ENCODE assay signal across 8 cellular contexts in genomic region chr12:98516184-98516873, GRCh38. TPM values are rescaled to one million over a fixed set of nuclear protein-coding genes. Genes with fewer than 3 reads are reported as not detected.
A peak's percentile ranks its signal among the peaks of the same experiment; 100 is the strongest.
DNase-seq lines count a peak whose midpoint lies in the region; ATAC-seq and TF ChIP-seq lines count a peak whose summit lies in the region.

No MANE protein-coding gene starts in this region.

- H3K36me3 Mint-ChIP-seq in T-helper 2 cell treated with Interferon-gamma antibody and Interleukin-4, amounts not matched to agents 5 μg/mL and 100 μg/mL, for 36 hours (ENCODE audit: low read depth) = peaks cover 50% of the 10 kb centered on the region

- H3K4me3 Mint-ChIP-seq in T-helper 2 cell treated with Interferon-gamma antibody and Interleukin-4, amounts not matched to agents 5 μg/mL and 100 μg/mL, for 36 hours = peak overlapping the region; percentile 98

- peak overlapping the region; percentile 81 for H3K4me3 ChIP-seq in astrocyte of the cerebellum (ENCODE audit: low read depth, low read length)

- peaks cover 31% of the 10 kb centered on the region for H3K4me1 Mint-ChIP-seq in T-helper 2 cell treated with Interferon-gamma antibody and Interleukin-4, amounts not matched to agents 5 μg/mL and 100 μg/mL, for 36 hours (ENCODE audit: low read depth)

- TF ChIP-seq CTCF in astrocyte of the cerebellum (IDR thresholded peaks at IDR 0.05; ENCODE audit: low read depth, low read length, missing control alignments) = peak; percentile 67

- H3K9me3 Mint-ChIP-seq in T-helper 2 cell treated with Interferon-gamma antibody and Interleukin-4, amounts not matched to agents 5 μg/mL and 100 μg/mL, for 36 hours = no peaks in the 10 kb centered on the region

- peak; percentile 58 for DNase-seq in NCI-H187 treated with DMSO at 0.1 percent for 48 hours (lab: John Stamatoyannopoulos, UW)
- peak; percentile 89 for DNase-seq in T-helper 2 cell treated with Interferon-gamma antibody and Interleukin-4, amounts not matched to agents 5 μg/mL and 100 μg/mL, for 36 hours (ENCODE audit: low spot score)
- DNase-seq in astrocyte of the cerebellum (ENCODE audit: low read depth) = peak; percentile 73
- DNase-seq in hypothalamus (lab: John Stamatoyannopoulos, UW) = peak in 45 of 51 donors; percentile 10 to 79 (median 50)
- peak; percentile 81 for DNase-seq in sciatic nerve (ENCODE audit: low spot score)
- no peak for DNase-seq in GOT3 (lab: John Stamatoyannopoulos, UW)

- H3K27ac Mint-ChIP-seq in T-helper 2 cell treated with Interferon-gamma antibody and Interleukin-4, amounts not matched to agents 5 μg/mL and 100 μg/mL, for 36 hours = peak overlapping the region; percentile 100

- intact Hi-C loops in sciatic nerve (cut with DNase I) = loop anchor here (10.0 kb wide), 1 partner anchor 92 kb away; no protein-coding TSS in a partner anchor

- in situ Hi-C loops in astrocyte of the cerebellum (cut with HindIII; ENCODE audit: low sequenced_read_pairs) = no loop called here

- no peaks in the 10 kb centered on the region for H3K27me3 Mint-ChIP-seq in T-helper 2 cell treated with Interferon-gamma antibody and Interleukin-4, amounts not matched to agents 5 μg/mL and 100 μg/mL, for 36 hours (ENCODE audit: low read depth)

- peak; percentile 75 for ATAC-seq in GM18499 (IDR thresholded peaks at IDR 0.05; ENCODE audit: insufficient read depth, unreplicated experiment)
- ATAC-seq in HG02970 (IDR thresholded peaks at IDR 0.05; ENCODE audit: low FRiP score, unreplicated experiment) = peak; percentile 59
- peak; percentile 37 for ATAC-seq in sciatic nerve

RNA-seq across cellular contexts. Expression of gene TMPO, which starts 0.9 kb away (rescaled TPM):
- 54.5 TPM for total RNA-seq in sciatic nerve
